19 cellular contexts compared by ENCODE assay signal in genomic region chr7:34354906-34355305, GRCh38.
A peak's percentile ranks its signal among the peaks of the same experiment; 100 is the strongest.
DNase-seq lines count a peak whose midpoint lies in the region; ATAC-seq, FAIRE-seq and TF ChIP-seq lines count a peak whose summit lies in the region.
"Had no signal": no experiment of that assay in that cellular context is flagged by ENCODE, and none has a peak within 500 bp of the region (broad histone marks: within the 10 kb centered on the region; RNA-seq: fewer than 3 reads in every experiment).

No MANE protein-coding gene starts in this region.

- no peaks in the 10 kb centered on the region for H4K20me1 ChIP-seq in astrocyte (ENCODE audit: insufficient read depth, low read length)

- no peak overlapping the region for H3K4me3 Mint-ChIP-seq in astrocyte (ENCODE audit: unreplicated experiment)
- H3K4me3 Mint-ChIP-seq: activated CD4-positive, alpha-beta T cell treated with anti-CD3 and anti-CD28 coated beads, Interleukin-2, amount 10 ng/mL, durations not matched to agents 24 days and 14 days; activated T-cell treated with anti-CD3 and anti-CD28 coated beads, Interleukin-2, amount 50 U/mL, for 24 hours; GM23338 had no signal

- peak; percentile 83 for DNase-seq in AG08395 (ENCODE audit: low spot score)
- DNase-seq in HCEC 1CT: peak; percentile 27
- peak; percentile 89 for DNase-seq in astrocyte (ENCODE audit: low read depth)
- DNase-seq in right cardiac atrium: no peak
- DNase-seq in NCI-H526 (lab: John Stamatoyannopoulos, UW): no peak
- DNase-seq in stimulated activated naive CD4-positive, alpha-beta T cell (lab: John Stamatoyannopoulos, UW): no peak
- DNase-seq: activated CD4-positive, alpha-beta T cell treated with anti-CD3 and anti-CD28 coated beads, Interleukin-2, amount 10 ng/mL, durations not matched to agents 24 days and 14 days; activated T-cell treated with anti-CD3 and anti-CD28 coated beads, Interleukin-2, amount 50 U/mL, for 24 hours; C1 segment of cervical spinal cord; effector CD4-positive, alpha-beta T cell; NCI-H1436; NCI-H510A treated with DMSO at 0.1 percent for 48 hours; stimulated activated CD4-positive, alpha-beta T cell treated with anti-CD3 and anti-CD28 coated beads, Interleukin-2, amount 100 ng/mL, for 24 hours; upper lobe of right lung had no signal

- ATAC-seq in right cardiac atrium: peak; percentile 50 to 52
- ATAC-seq in HG03354 (IDR thresholded peaks at IDR 0.05; ENCODE audit: poor library complexity, severe bottlenecking, unreplicated experiment): no peak
- no peak for ATAC-seq in GM18498 (IDR thresholded peaks at IDR 0.05; ENCODE audit: unreplicated experiment)
- ATAC-seq: GM23338, upper lobe of right lung had no signal

- H3K27me3 ChIP-seq in astrocyte (ENCODE audit: insufficient read depth, low read length) (no peaks in the 10 kb centered on the region), right cardiac atrium (ENCODE audit: control insufficient read depth, insufficient read depth) (no peaks in the 10 kb centered on the region)
- H3K27me3 ChIP-seq: upper lobe of right lung had no signal

- no peak overlapping the region for H2AFZ ChIP-seq in astrocyte (ENCODE audit: low read depth, low read length)
- H2AFZ ChIP-seq: GM23338 had no signal

- no peaks in the 10 kb centered on the region for H3K9me3 ChIP-seq in astrocyte (ENCODE audit: insufficient read depth, low read depth, low read length)
- no peaks in the 10 kb centered on the region for H3K9me3 ChIP-seq in right cardiac atrium (ENCODE audit: control insufficient read depth, low read length)
- H3K9me3 ChIP-seq: upper lobe of right lung had no signal

- peak overlapping the region; percentile 81 for H3K27ac ChIP-seq in astrocyte (ENCODE audit: low read depth, low read length)
- no peak overlapping the region for H3K27ac ChIP-seq in right cardiac atrium (ENCODE audit: low read length)
- H3K27ac ChIP-seq: KMS-11, upper lobe of right lung had no signal

- H3K4me2 ChIP-seq in astrocyte (ENCODE audit: low read length): peak overlapping the region; percentile 70
- H3K4me2 ChIP-seq: GM23338, KMS-11 had no signal

- no peaks in the 10 kb centered on the region for H3K9me3 Mint-ChIP-seq in astrocyte (ENCODE audit: unreplicated experiment)
- H3K9me3 Mint-ChIP-seq: activated CD4-positive, alpha-beta T cell treated with anti-CD3 and anti-CD28 coated beads, Interleukin-2, amount 10 ng/mL, durations not matched to agents 24 days and 14 days; activated T-cell treated with anti-CD3 and anti-CD28 coated beads, Interleukin-2, amount 50 U/mL, for 24 hours; GM23338 had no signal

- no peak for TF ChIP-seq CTCF in astrocyte (IDR thresholded peaks at IDR 0.05; ENCODE audit: insufficient read depth, low read depth, low read length)

- H3K27me3 Mint-ChIP-seq in astrocyte (ENCODE audit: low read depth, unreplicated experiment): no peaks in the 10 kb centered on the region
- H3K27me3 Mint-ChIP-seq: activated CD4-positive, alpha-beta T cell treated with anti-CD3 and anti-CD28 coated beads, Interleukin-2, amount 10 ng/mL, durations not matched to agents 24 days and 14 days; activated T-cell treated with anti-CD3 and anti-CD28 coated beads, Interleukin-2, amount 50 U/mL, for 24 hours had no signal

- H3K4me1 Mint-ChIP-seq in astrocyte (ENCODE audit: low read depth, unreplicated experiment): peaks cover 42% of the 10 kb centered on the region
- H3K4me1 Mint-ChIP-seq: activated CD4-positive, alpha-beta T cell treated with anti-CD3 and anti-CD28 coated beads, Interleukin-2, amount 10 ng/mL, durations not matched to agents 24 days and 14 days had no signal

- no peaks in the 10 kb centered on the region for H3K36me3 ChIP-seq in astrocyte (ENCODE audit: insufficient read depth, low read length)
- H3K36me3 ChIP-seq: upper lobe of right lung had no signal

- H3K36me3 Mint-ChIP-seq in astrocyte (ENCODE audit: low read depth, unreplicated experiment): no peaks in the 10 kb centered on the region

- H3K9ac ChIP-seq in astrocyte (ENCODE audit: low read length): peak overlapping the region; percentile 56
- H3K9ac ChIP-seq: KMS-11 had no signal

- FAIRE-seq in astrocyte (lab: Jason Lieb, UNC): peak; percentile 68
- FAIRE-seq: G401.6 had no signal

- H3K27ac Mint-ChIP-seq in astrocyte (ENCODE audit: unreplicated experiment): peak overlapping the region; percentile 75
- H3K27ac Mint-ChIP-seq: activated CD4-positive, alpha-beta T cell treated with anti-CD3 and anti-CD28 coated beads, Interleukin-2, amount 10 ng/mL, durations not matched to agents 24 days and 14 days; activated T-cell treated with anti-CD3 and anti-CD28 coated beads, Interleukin-2, amount 50 U/mL, for 24 hours; GM23338 had no signal

- no peaks in the 10 kb centered on the region for H3K79me2 ChIP-seq in astrocyte (ENCODE audit: insufficient read depth, low read length)

- H3K4me3 ChIP-seq in astrocyte (ENCODE audit: insufficient read depth, low read depth, low read length): no peak overlapping the region
- H3K4me3 ChIP-seq in right cardiac atrium (ENCODE audit: low read length): no peak overlapping the region
- H3K4me3 ChIP-seq: GM23338, upper lobe of right lung had no signal

- intact Hi-C loops in right cardiac atrium (cut with DNase I): no loop called here

- H3K4me1 ChIP-seq in astrocyte (ENCODE audit: insufficient read depth, low read length) (peaks cover 42% of the 10 kb centered on the region), right cardiac atrium (ENCODE audit: control insufficient read depth, insufficient read depth, low read length) (no peaks in the 10 kb centered on the region)
- H3K4me1 ChIP-seq: upper lobe of right lung had no signal

Comparison
In these comparisons a context has a peak if more than half of its experiments do, and no peak if none do; other contexts are left out.
1. DNase-seq: peak in AG08395 (single experiment), HCEC 1CT (single experiment) and astrocyte (single experiment); none in right cardiac atrium (0 of 3), NCI-H526 (0 of 2) and stimulated activated naive CD4-positive, alpha-beta T cell (0 of 6).
2. ATAC-seq: peak in right cardiac atrium (2 of 2); none in HG03354 (single experiment) and GM18498 (single experiment).